25 cellular contexts compared by ENCODE assay signal in genomic region chr9:5639816-5640215, GRCh38. TPM values are rescaled to one million over a fixed set of nuclear protein-coding genes. Genes with fewer than 3 reads are reported as not detected.
DNase-seq lines count a peak whose midpoint lies in the region; ATAC-seq, FAIRE-seq and TF ChIP-seq lines count a peak whose summit lies in the region.
"Had no signal": no experiment of that assay in that cellular context is flagged by ENCODE, and none has a peak within 500 bp of the region (broad histone marks: within the 10 kb centered on the region; RNA-seq: fewer than 3 reads in every experiment).

No MANE protein-coding gene starts in this region.

- no peak overlapping the region for H3K4me3 Mint-ChIP-seq in endodermal cell
- H3K4me3 Mint-ChIP-seq: CD14-positive monocyte; CD8-positive, alpha-beta memory T cell had no signal

- no peak for TF ChIP-seq EP300 in GM12878 (IDR thresholded peaks at IDR 0.05; ENCODE audit: borderline replicate concordance in 1 of 2, control insufficient read depth in 1 of 2, low read depth in 2 of 2, low read length in 2 of 2)

- no peak for TF ChIP-seq CTCF in GM12878 (IDR thresholded peaks at IDR 0.05 in 2 of 3, conservative IDR thresholded peaks at IDR 0.05 in 1 of 3; ENCODE audit: control insufficient read depth in 2 of 3, extremely low read depth in 1 of 3, insufficient read depth in 1 of 3, low read depth in 3 of 3, low read length in 3 of 3)
- no peak for TF ChIP-seq CTCF in endodermal cell (conservative IDR thresholded peaks at IDR 0.05)

- CTCF ChIA-PET in GM12878 (lab: Yijun Ruan, JAX): no interaction called here

- FAIRE-seq in GM18507 (lab: Jason Lieb, UNC) (peak; percentile 33), GM12878 (lab: Jason Lieb, UNC) (no peak)
- FAIRE-seq: A204.1, GM12891 had no signal

- TF ChIP-seq RAD21 in GM12878 (IDR thresholded peaks at IDR 0.05; ENCODE audit: insufficient read depth, low read depth, low read length): no peak

- DNase-seq in GM18507 (ENCODE audit: extremely low spot score, insufficient read length, low read depth) (no peak), GM12878 (ENCODE audit: low read depth, low spot score) (no peak), endodermal cell (no peak), NCI-H1694 (lab: John Stamatoyannopoulos, UW) (no peak)
- DNase-seq in stimulated activated CD4-positive, alpha-beta T cell treated with anti-CD3 and anti-CD28 coated beads, Interleukin-4, amount 100 ng/mL, for 1 hour: no peak
- DNase-seq: 8988T; ACHN; BE2C; C1 segment of cervical spinal cord; CD4-positive, alpha-beta memory T cell; CD4-positive, CD25-positive, alpha-beta regulatory T cell; CD8-positive, alpha-beta memory T cell; COR-L47; DMS 273 treated with DMSO at 0.1 percent for 48 hours; DMS153; DMS53; DMS79; DND-41; EL; GDM1 had no signal

- no peak overlapping the region for H3K4me2 ChIP-seq in GM12878 (ENCODE audit: control insufficient read depth, insufficient read depth)
- H3K4me2 ChIP-seq: BLaER1 had no signal

- peaks cover 94% of the 10 kb centered on the region for H3K79me2 ChIP-seq in GM12878 (ENCODE audit: control insufficient read depth, insufficient read depth, low read length)

- ATAC-seq in GM12878: no peak
- no peak for ATAC-seq in HG02623 (IDR thresholded peaks at IDR 0.05; ENCODE audit: unreplicated experiment)

- intact Hi-C loops in GM12878 (cut with micrococcal nuclease; ENCODE audit: unreplicated experiment): no loop called here

- peaks cover 20% of the 10 kb centered on the region for H3K9me3 Mint-ChIP-seq in endodermal cell

- POLR2A ChIA-PET in GM12878 (lab: Charles Lee): no interaction called here

- peaks cover 26% of the 10 kb centered on the region for H3K36me3 Mint-ChIP-seq in endodermal cell (ENCODE audit: low read depth)

- peaks cover 10% of the 10 kb centered on the region for H3K4me1 Mint-ChIP-seq in endodermal cell

- WGBS in GM12878 (ENCODE audit: insufficient coverage, insufficient replicate concordance, low lambda C conversion rate, missing lambda C conversion rate): 100% methylated on average over 1 of the region's 1 CpG
- WGBS in endodermal cell (ENCODE audit: insufficient coverage in 1 of 2, insufficient read length in 1 of 2), 2 experiments: 100% methylated on average over 1 of the region's 1 CpG

- RAD21 ChIA-PET in GM12878 (lab: Charles Lee; ENCODE audit: unreplicated experiment): no interaction called here

- SMC1A ChIA-PET in GM12878 (lab: Charles Lee; ENCODE audit: uncharacterized antibody, unreplicated experiment): no interaction called here

- no peaks in the 10 kb centered on the region for H3K27me3 ChIP-seq in GM12878 (replicated peaks in 1 of 2; ENCODE audit: control insufficient read depth in 2 of 2, insufficient read depth in 2 of 2, low read length in 1 of 2)
- H3K27me3 ChIP-seq in endodermal cell (ENCODE audit: control insufficient read depth, insufficient read depth, low read length, poor library complexity, severe bottlenecking): no peaks in the 10 kb centered on the region
- H3K27me3 ChIP-seq: BE2C, BLaER1 had no signal

- H3K27me3 Mint-ChIP-seq in endodermal cell (ENCODE audit: insufficient read depth): no peaks in the 10 kb centered on the region
- H3K27me3 Mint-ChIP-seq: CD4-positive, alpha-beta memory T cell; CD4-positive, CD25-positive, alpha-beta regulatory T cell; CD8-positive, alpha-beta memory T cell had no signal

- H3K4me1 ChIP-seq in GM12878 (ENCODE audit: control insufficient read depth, insufficient read depth, low read length): no peaks in the 10 kb centered on the region
- H3K4me1 ChIP-seq in endodermal cell (ENCODE audit: control insufficient read depth, insufficient read depth, low read length): no peaks in the 10 kb centered on the region
- H3K4me1 ChIP-seq: BE2C, BLaER1 had no signal

- no TSS peak for BruUV-seq in GM12878 (replicated peaks; lab: Mats Ljungman, UMichigan)

- in situ Hi-C loops in GM12878 (cut with MboI): no loop called here

- H3K4me3 ChIP-seq in GM12878 (no peak overlapping the region), endodermal cell (ENCODE audit: low read length) (peak overlapping the region; percentile 22)
- H3K4me3 ChIP-seq: BLaER1 had no signal

- H4K20me1 ChIP-seq in GM12878 (ENCODE audit: control insufficient read depth, insufficient read depth): no peaks in the 10 kb centered on the region; the same call in 1 of the 2 replicates

- H3K27ac ChIP-seq in GM12878 (ENCODE audit: control insufficient read depth, insufficient read depth): no peak overlapping the region
- no peak overlapping the region for H3K27ac ChIP-seq in endodermal cell (ENCODE audit: low read depth, low read length)
- H3K27ac ChIP-seq: BLaER1 had no signal

- no peak overlapping the region for H3K27ac Mint-ChIP-seq in endodermal cell
- H3K27ac Mint-ChIP-seq: CD14-positive monocyte; CD4-positive, alpha-beta memory T cell; CD8-positive, alpha-beta memory T cell had no signal

- H3K9me3 ChIP-seq in GM12878 (replicated peaks; ENCODE audit: control insufficient read depth, insufficient read depth, low read length) (peaks cover 32% of the 10 kb centered on the region), endodermal cell (ENCODE audit: control insufficient read depth, low read length) (peaks cover 30% of the 10 kb centered on the region)
- H3K9me3 ChIP-seq: BE2C had no signal

- H2AFZ ChIP-seq in GM12878 (ENCODE audit: control insufficient read depth, low read depth, low read length): no peak overlapping the region

- H3K36me3 ChIP-seq in GM12878 (ENCODE audit: control insufficient read depth in 2 of 2, insufficient read depth in 2 of 2, low read length in 1 of 2) (peaks cover 0 to 2% of the 10 kb centered on the region in 2 experiments; a peak in 2 of 4 replicates), endodermal cell (ENCODE audit: control insufficient read depth, insufficient read depth, low read length) (peaks cover 5% of the 10 kb centered on the region)
- H3K36me3 ChIP-seq: BE2C had no signal

- H3K9ac ChIP-seq in GM12878 (ENCODE audit: control insufficient read depth, insufficient read depth, low read length) (no peak overlapping the region), endodermal cell (ENCODE audit: extremely low read depth, low read length, poor library complexity, severe bottlenecking) (no peak overlapping the region)
- H3K9ac ChIP-seq: BLaER1 had no signal

- TF ChIP-seq POLR2A in GM12878 (IDR thresholded peaks at IDR 0.05; ENCODE audit: low read depth, low read length): no peak

TF ChIP-seq in GM12878, 131 proteins besides CTCF, POLR2A, EP300 and RAD21:
- TF ChIP-seq KLF5 (IDR thresholded peaks at IDR 0.05; ENCODE audit: partially characterized antibody) (peak; percentile 56), YY1 (IDR thresholded peaks at IDR 0.05; ENCODE audit: low read depth, low read length) (no peak), CBX5 (IDR thresholded peaks at IDR 0.05; ENCODE audit: low read depth) (0 out of 2 replicates have a peak, but pooled peaks have one; percentile 67)

RNA-seq across cellular contexts. Expression of gene RIC1, which starts 10.9 kb away (rescaled TPM):
- 271 and 292 TPM in 2 replicates for total RNA-seq in GM12878 (2013; cell fraction: nucleolus; rRNA removed)
- total RNA-seq in GM12878 (2014; rRNA removed): 42.9 and 45.1 TPM in 2 replicates
- 38.0 and 43.0 TPM in 2 replicates for total RNA-seq in GM12878 (2014; rRNA removed; fragmentation: Illumina TruSeq; extraction: Trizol)
- total RNA-seq in GM12878 (2021): 32.3 and 33.8 TPM in 2 replicates
- polyA plus RNA-seq in GM12878 (2011; ENCODE audit: low read depth): 14.7 TPM
- polyA plus RNA-seq in GM12878 (2011; rRNA removed): 59.8 and 70.1 TPM in 2 replicates
- 41.9 and 45.6 TPM in 2 replicates for polyA plus RNA-seq in GM12878 (2011; cell fraction: cytosol; rRNA removed)
- polyA plus RNA-seq in GM12878 (2011; cell fraction: nucleus; rRNA removed): 113 and 151 TPM in 2 replicates
- polyA plus RNA-seq in GM12878 (2012): 17.9 and 22.3 TPM in 2 replicates
- polyA plus RNA-seq in GM12878 (2014; fragmentation: Illumina TruSeq; extraction: Trizol): 34.6 and 36.9 TPM in 2 replicates
- polyA plus RNA-seq in GM12878 (2014; fragmentation: Nextera tagmentation; extraction: Ambion mirVana): 1 to 10 TPM; 6.2 to 7.1 TPM
- polyA plus RNA-seq in GM12878 (2014; rRNA removed): 28.0 and 32.8 TPM in 2 replicates
- polyA plus RNA-seq in GM12878 (2016; fragmentation: Nextera tagmentation; extraction: Ambion mirVana): 10 to 100 TPM; 17.8 to 18.9 TPM
- polyA minus RNA-seq in GM12878 (2011; rRNA and poly(A)+ RNA removed): 158 and 166 TPM in 2 replicates
- 30.1 and 36.8 TPM in 2 replicates for polyA minus RNA-seq in GM12878 (2011; cell fraction: cytosol; rRNA and poly(A)+ RNA removed)
- polyA minus RNA-seq in GM12878 (2011; cell fraction: nucleus; rRNA and poly(A)+ RNA removed): 156 and 211 TPM in 2 replicates
- total RNA-seq in endodermal cell: 10 to 100 TPM; 27.0 to 27.1 TPM
- 16.5 TPM for polyA plus RNA-seq in endodermal cell (2013, experiment 1 of 2)
- polyA plus RNA-seq in endodermal cell (2013, experiment 2 of 2): 17.4 TPM
